ENCODE assay signal across 13 cellular contexts in the genomic region with DNA sequence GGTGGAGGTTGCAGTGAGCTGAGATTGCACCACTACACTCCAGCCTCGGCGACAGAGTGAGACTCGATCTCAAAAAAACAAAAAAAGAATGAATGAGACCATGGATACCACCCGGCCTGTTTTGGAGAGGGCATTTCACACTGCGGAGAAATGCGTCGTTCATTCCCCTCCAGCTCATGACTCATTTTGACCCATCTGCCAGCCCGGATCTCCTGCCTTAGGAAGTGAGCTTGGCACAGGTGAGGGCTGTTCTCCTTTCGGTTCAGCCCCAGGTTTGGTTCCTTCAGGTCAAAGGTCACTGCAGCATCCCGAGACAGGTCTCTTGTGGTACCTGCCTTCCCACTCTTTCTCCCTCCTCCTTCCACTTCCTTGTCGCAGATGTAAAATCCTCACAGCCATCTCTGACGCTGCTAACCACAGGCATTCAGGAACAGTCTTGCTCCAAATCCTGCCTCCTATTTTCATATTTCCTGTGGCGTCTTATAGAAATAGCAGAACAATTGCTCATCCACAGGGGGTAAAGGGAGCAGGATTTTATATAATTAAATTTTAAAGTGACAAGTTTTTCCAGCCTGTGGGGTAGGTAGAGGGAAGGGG.
DNase-seq lines count a peak whose midpoint lies in the region; ATAC-seq, FAIRE-seq and TF ChIP-seq lines count a peak whose summit lies in the region.
"Had no signal": no experiment of that assay in that cellular context is flagged by ENCODE, and none has a peak within 500 bp of the region (broad histone marks: within the 10 kb centered on the region; RNA-seq: fewer than 3 reads in every experiment).

No MANE protein-coding gene starts in this region.

- no peaks in the 10 kb centered on the region for H3K9me3 ChIP-seq in endothelial cell of umbilical vein (replicated peaks; ENCODE audit: control insufficient read depth, insufficient read depth, low read length)
- H3K9me3 ChIP-seq in neural progenitor cell (ENCODE audit: low read depth), result no peaks in the 10 kb centered on the region
- no peaks in the 10 kb centered on the region for H3K9me3 ChIP-seq in neuronal stem cell (replicated peaks in 1 of 2; ENCODE audit: control insufficient read depth in 2 of 2, insufficient read depth in 1 of 2, low read depth in 1 of 2, low read length in 2 of 2)
- H3K9me3 ChIP-seq: prostate gland had no signal

- no peaks in the 10 kb centered on the region for H3K36me3 Mint-ChIP-seq in neural progenitor cell

- no peak overlapping the region for H2BK120ac ChIP-seq in neuronal stem cell (ENCODE audit: low read depth, low read length)

- peaks cover 19% of the 10 kb centered on the region for H3K4me1 Mint-ChIP-seq in neural progenitor cell
- H3K4me1 Mint-ChIP-seq: activated T-helper 17 cell treated with anti-CD3 and anti-CD28 coated beads, Interleukin-2, amount 50 U/mL, for 72 hours had no signal

- H2BK12ac ChIP-seq in neuronal stem cell (ENCODE audit: low read length), result no peak overlapping the region

- peak overlapping the region; percentile 55 for H3K4me2 ChIP-seq in endothelial cell of umbilical vein (ENCODE audit: insufficient read depth, low read length)
- H3K4me2 ChIP-seq in neural progenitor cell, result no peak overlapping the region
- no peak overlapping the region for H3K4me2 ChIP-seq in neuronal stem cell (ENCODE audit: insufficient read depth, low read length, poor library complexity, severe bottlenecking)

- BruUV-seq in endothelial cell of umbilical vein (replicated peaks; lab: Mats Ljungman, UMichigan), result no TSS peak

- H3K27me3 ChIP-seq in BJ (ENCODE audit: control insufficient read depth, insufficient read depth, low read length) (no peaks in the 10 kb centered on the region), endothelial cell of umbilical vein (ENCODE audit: control insufficient read depth in 2 of 2, insufficient read depth in 2 of 2, low read length in 2 of 2) (no peaks in the 10 kb centered on the region), neural progenitor cell (no peaks in the 10 kb centered on the region), neuronal stem cell (ENCODE audit: control insufficient read depth in 3 of 3, insufficient read depth in 3 of 3, low read depth in 1 of 3, low read length in 3 of 3) (peaks cover 0 to 15% (median 0%) of the 10 kb centered on the region in 3 experiments)

- TF ChIP-seq CTCF in BJ (IDR thresholded peaks at IDR 0.05; ENCODE audit: insufficient read depth, low read depth, low read length) (no peak), endothelial cell of umbilical vein (IDR thresholded peaks at IDR 0.05; ENCODE audit: extremely low read depth in 1 of 2, insufficient read depth in 1 of 2, low read depth in 1 of 2, low read length in 2 of 2) (no peak), neural progenitor cell (IDR thresholded peaks at IDR 0.05) (no peak)

- H2AK5ac ChIP-seq in neuronal stem cell (ENCODE audit: low read depth, low read length), result no peak overlapping the region

- ATAC-seq in HG03097 (IDR thresholded peaks at IDR 0.05; ENCODE audit: low FRiP score, unreplicated experiment), result no peak
- no peak for ATAC-seq in GM19324 (IDR thresholded peaks at IDR 0.05; ENCODE audit: low FRiP score, unreplicated experiment)
- ATAC-seq: activated T-helper 17 cell treated with anti-CD3 and anti-CD28 coated beads, Interleukin-2, amount 50 U/mL, for 72 hours had no signal

- H4K91ac ChIP-seq in neuronal stem cell (ENCODE audit: low read depth, low read length, poor library complexity), result no peak overlapping the region

- intact Hi-C loops in endothelial cell of umbilical vein (cut with micrococcal nuclease), result loop anchor here (1.0 kb wide), 2 partner anchors 19 to 184 kb away; no protein-coding TSS in a partner anchor

- no peak for TF ChIP-seq POLR2A in endothelial cell of umbilical vein (IDR thresholded peaks at IDR 0.05; ENCODE audit: low read depth, low read length)

- peak; percentile 86 for FAIRE-seq in endothelial cell of umbilical vein (lab: Jason Lieb, UNC)
- FAIRE-seq: GM18507, kidney had no signal

- no peak overlapping the region for H4K8ac ChIP-seq in neuronal stem cell (ENCODE audit: low read depth, low read length)

- H2BK5ac ChIP-seq in neuronal stem cell (ENCODE audit: low read length), result no peak overlapping the region

- H3K79me2 ChIP-seq in endothelial cell of umbilical vein (ENCODE audit: control insufficient read depth, insufficient read depth, low read length) (no peaks in the 10 kb centered on the region), neural progenitor cell (ENCODE audit: low read depth) (no peaks in the 10 kb centered on the region)

- H2AFZ ChIP-seq in endothelial cell of umbilical vein (ENCODE audit: low read depth, low read length) (peak overlapping the region; percentile 83), neural progenitor cell (replicated peaks) (no peak overlapping the region), neuronal stem cell (ENCODE audit: low read length) (no peak overlapping the region)

- peak overlapping the region; percentile 73 for H3K27ac ChIP-seq in endothelial cell of umbilical vein (ENCODE audit: insufficient read depth, low read depth, low read length)
- H3K27ac ChIP-seq in neural progenitor cell, result no peak overlapping the region
- H3K27ac ChIP-seq in neuronal stem cell (replicated peaks; ENCODE audit: low read length), result no peak overlapping the region
- H3K27ac ChIP-seq: prostate gland had no signal

- H3K9me1 ChIP-seq in endothelial cell of umbilical vein (replicated peaks; ENCODE audit: control insufficient read depth, extremely low read depth, insufficient read depth, low read length), result no peaks in the 10 kb centered on the region

- no peaks in the 10 kb centered on the region for H3K79me1 ChIP-seq in neuronal stem cell (ENCODE audit: low read depth, low read length)

- H3K9me3 Mint-ChIP-seq in neural progenitor cell, result peaks cover 3% of the 10 kb centered on the region

- POLR2A ChIA-PET in BJ (lab: Charles Lee) (no interaction called here), endothelial cell of umbilical vein (lab: Charles Lee) (no interaction called here)

- no peak overlapping the region for H3K4ac ChIP-seq in neuronal stem cell (ENCODE audit: low read length)

- H3F3A ChIP-seq in neural progenitor cell (ENCODE audit: low read depth), result peaks cover 48% of the 10 kb centered on the region

- WGBS in neuronal stem cell (ENCODE audit: extremely low coverage in 2 of 2, insufficient read length in 2 of 2, insufficient replicate concordance in 1 of 2), 2 donors, result no CpG with 5 or more reads among the region's 13 CpGs

- H4K20me1 ChIP-seq in endothelial cell of umbilical vein (replicated peaks; ENCODE audit: control insufficient read depth, extremely low read depth, insufficient read depth, low read length) (no peaks in the 10 kb centered on the region), neural progenitor cell (ENCODE audit: low read depth) (no peaks in the 10 kb centered on the region)

- H3K27ac Mint-ChIP-seq in neural progenitor cell, result peak overlapping the region; percentile 6
- H3K27ac Mint-ChIP-seq: activated T-helper 17 cell treated with anti-CD3 and anti-CD28 coated beads, Interleukin-2, amount 50 U/mL, for 72 hours had no signal

- H3K4me1 ChIP-seq in endothelial cell of umbilical vein (ENCODE audit: control insufficient read depth, extremely low read depth, insufficient read depth, low read length), result peaks cover 13% of the 10 kb centered on the region
- peaks cover 40% of the 10 kb centered on the region for H3K4me1 ChIP-seq in neural progenitor cell
- H3K4me1 ChIP-seq in neuronal stem cell (ENCODE audit: control insufficient read depth in 2 of 2, insufficient read depth in 1 of 2, low read depth in 1 of 2, low read length in 2 of 2), result peaks cover 8 to 25% of the 10 kb centered on the region in 2 donors
- H3K4me1 ChIP-seq: prostate gland had no signal

- dilution Hi-C loops in endothelial cell of umbilical vein (cut with MboI; ENCODE audit: extremely low pct_ligation_motif_present, low sequenced_read_pairs), result no loop called here

- no peak overlapping the region for H3K4me3 Mint-ChIP-seq in neural progenitor cell
- H3K4me3 Mint-ChIP-seq: activated T-helper 17 cell treated with anti-CD3 and anti-CD28 coated beads, Interleukin-2, amount 50 U/mL, for 72 hours had no signal

- H3K36me3 ChIP-seq in BJ (ENCODE audit: control insufficient read depth, insufficient read depth, low read length) (no peaks in the 10 kb centered on the region), endothelial cell of umbilical vein (ENCODE audit: control insufficient read depth in 2 of 2, extremely low read depth in 1 of 2, insufficient read depth in 2 of 2, low read length in 2 of 2) (no peaks in the 10 kb centered on the region), neural progenitor cell (no peaks in the 10 kb centered on the region), neuronal stem cell (replicated peaks in 1 of 2; ENCODE audit: control insufficient read depth in 2 of 2, insufficient read depth in 2 of 2, low read length in 2 of 2) (no peaks in the 10 kb centered on the region)
- H3K36me3 ChIP-seq: prostate gland had no signal

- no peak overlapping the region for H2BK15ac ChIP-seq in neuronal stem cell (ENCODE audit: low read length)

- DNase-seq in BJ (ENCODE audit: low read depth) (peak; percentile 62), NCI-H69 (lab: John Stamatoyannopoulos, UW) (peak; percentile 72), endothelial cell of umbilical vein (ENCODE audit: low read depth, low spot score) (peak; percentile 33), neural progenitor cell (ENCODE audit: low spot score) (no peak), neuronal stem cell (ENCODE audit: low spot score) (no peak)
- DNase-seq in stimulated activated CD4-positive, alpha-beta T cell treated with anti-CD3 and anti-CD28 coated beads, Interleukin-4, amount 100 ng/mL, for 4 hours, result no peak
- DNase-seq: effector CD4-positive, alpha-beta T cell; kidney had no signal

- no peak overlapping the region for H3K4me3 ChIP-seq in BJ (ENCODE audit: low read depth, low read length)
- no peak overlapping the region for H3K4me3 ChIP-seq in endothelial cell of umbilical vein (replicated peaks in 1 of 3; ENCODE audit: insufficient read depth in 1 of 3, low read depth in 1 of 3, low read length in 3 of 3)
- no peak overlapping the region for H3K4me3 ChIP-seq in neural progenitor cell
- H3K4me3 ChIP-seq in neuronal stem cell (ENCODE audit: low read length in 2 of 2), result no peak overlapping the region
- H3K4me3 ChIP-seq: prostate gland had no signal

- peaks cover 7% of the 10 kb centered on the region for H3K27me3 Mint-ChIP-seq in neural progenitor cell (ENCODE audit: insufficient read depth, low read depth)

- CTCF ChIA-PET in BJ (lab: Yijun Ruan, JAX), result interaction anchor here (1.2 to 4.7 kb wide), 4 partner anchors 10 to 23 kb away, joined by 4 to 30 read pairs (median 10); no protein-coding TSS in a partner anchor
- CTCF ChIA-PET in endothelial cell of umbilical vein (lab: Charles Lee), result interaction anchor here (0.6 to 7.2 kb wide), 6 partner anchors 19 to 238 kb away, joined by 3 to 61 read pairs (median 7); no protein-coding TSS in a partner anchor

- no peak overlapping the region for H3K14ac ChIP-seq in neuronal stem cell (ENCODE audit: low read length)

- H3K23ac ChIP-seq in neuronal stem cell (ENCODE audit: low read depth, low read length, poor library complexity), result no peak overlapping the region

- H3K18ac ChIP-seq in neuronal stem cell (ENCODE audit: low read length), result no peak overlapping the region

- H3K9ac ChIP-seq in endothelial cell of umbilical vein (replicated peaks; ENCODE audit: extremely low read depth, insufficient read depth, low read length), result peak overlapping the region; percentile 6
- no peak overlapping the region for H3K9ac ChIP-seq in neural progenitor cell
- H3K9ac ChIP-seq in neuronal stem cell (ENCODE audit: low read depth, low read length, poor library complexity), result no peak overlapping the region

Comparison
In these comparisons a context has a peak if more than half of its experiments do, and no peak if none do; other contexts are left out.
1. DNase-seq: peak in BJ (single experiment), NCI-H69 (single experiment) and endothelial cell of umbilical vein (single experiment); none in neural progenitor cell (single experiment), neuronal stem cell (single experiment) and stimulated activated CD4-positive, alpha-beta T cell treated with anti-CD3 and anti-CD28 coated beads, Interleukin-4, amount 100 ng/mL, for 4 hours (0 of 2).